12 cellular contexts compared by ENCODE assay signal in the genomic region with DNA sequence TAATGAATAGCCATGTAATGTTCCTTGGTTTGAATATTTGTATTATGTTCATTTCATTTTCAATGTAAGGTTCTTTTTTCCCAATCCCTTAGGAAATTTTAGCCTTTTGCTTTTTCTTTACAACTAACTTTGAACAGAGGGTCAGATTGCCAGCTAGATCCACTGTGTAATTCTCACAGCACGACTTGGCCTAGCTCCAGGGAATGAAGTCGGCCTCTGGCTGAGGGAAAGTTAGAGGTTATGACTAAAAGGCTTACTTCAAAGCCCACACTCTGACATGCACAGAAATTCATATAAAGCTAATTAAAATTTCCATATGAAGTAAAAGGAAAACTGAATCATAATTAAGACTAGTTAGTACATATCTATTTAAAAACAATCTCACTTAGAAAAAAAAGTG. TPM values are rescaled to one million over a fixed set of nuclear protein-coding genes. Genes with fewer than 3 reads are reported as not detected.
DNase-seq lines count a peak whose midpoint lies in the region; ATAC-seq lines count a peak whose summit lies in the region.
"Had no signal": no experiment of that assay in that cellular context is flagged by ENCODE, and none has a peak within 500 bp of the region (broad histone marks: within the 10 kb centered on the region; RNA-seq: fewer than 3 reads in every experiment).

No MANE protein-coding gene starts in this region.

- no peak overlapping the region for H3K4me3 Mint-ChIP-seq in activated T-helper 2 cell treated with anti-CD3 and anti-CD28 coated beads, Interferon-gamma antibody, Interleukin-2, Interleukin-4, amounts not matched to agents 10 μg/mL and 5 μg/mL and 100 μg/mL, durations not matched to agents 14 hours and 24 hours and 36 hours (ENCODE audit: low read depth)
- H3K4me3 Mint-ChIP-seq: CD8-positive, alpha-beta T cell; dendritic cell treated with granulocyte-macrophage colony-stimulating factor and Interleukin-4, amounts not matched to agents 40 ng/mL and 50 ng/mL, for 4 days had no signal

- H3K4me1 Mint-ChIP-seq in activated T-helper 2 cell treated with anti-CD3 and anti-CD28 coated beads, Interferon-gamma antibody, Interleukin-2, Interleukin-4, amounts not matched to agents 10 μg/mL and 5 μg/mL and 100 μg/mL, durations not matched to agents 14 hours and 24 hours and 36 hours (ENCODE audit: low read depth) = no peaks in the 10 kb centered on the region

- peaks cover 26% of the 10 kb centered on the region for H3K9me3 Mint-ChIP-seq in activated T-helper 2 cell treated with anti-CD3 and anti-CD28 coated beads, Interferon-gamma antibody, Interleukin-2, Interleukin-4, amounts not matched to agents 10 μg/mL and 5 μg/mL and 100 μg/mL, durations not matched to agents 14 hours and 24 hours and 36 hours

- ATAC-seq in HG02623 (IDR thresholded peaks at IDR 0.05; ENCODE audit: unreplicated experiment) = no peak
- ATAC-seq: CD8-positive, alpha-beta T cell had no signal

- no peaks in the 10 kb centered on the region for H3K36me3 Mint-ChIP-seq in activated T-helper 2 cell treated with anti-CD3 and anti-CD28 coated beads, Interferon-gamma antibody, Interleukin-2, Interleukin-4, amounts not matched to agents 10 μg/mL and 5 μg/mL and 100 μg/mL, durations not matched to agents 14 hours and 24 hours and 36 hours (ENCODE audit: low read depth)
- H3K36me3 Mint-ChIP-seq: CD8-positive, alpha-beta T cell had no signal

- DNase-seq in D341Med (ENCODE audit: low spot score) = peak; percentile 24
- DNase-seq in LHCN-M2 (ENCODE audit: low read depth) = peak; percentile 44
- peak; percentile 91 for DNase-seq in astrocyte of the hippocampus (ENCODE audit: low read depth, low spot score)
- peak; percentile 3 for DNase-seq in kidney glomerular epithelial cell (lab: John Stamatoyannopoulos, UW)
- DNase-seq in activated T-helper 2 cell treated with anti-CD3 and anti-CD28 coated beads, Interferon-gamma antibody, Interleukin-2, Interleukin-4, amounts not matched to agents 10 μg/mL and 5 μg/mL and 100 μg/mL, durations not matched to agents 14 hours and 24 hours and 36 hours (ENCODE audit: low spot score) = no peak
- no peak for DNase-seq in GM19238 (ENCODE audit: insufficient read length, low spot score)
- no peak for DNase-seq in GOT3 (lab: John Stamatoyannopoulos, UW)
- DNase-seq: CD8-positive, alpha-beta T cell; Karpas-422; NCI-H510A treated with DMSO at 0.1 percent for 48 hours had no signal

- no peak overlapping the region for H3K27ac Mint-ChIP-seq in activated T-helper 2 cell treated with anti-CD3 and anti-CD28 coated beads, Interferon-gamma antibody, Interleukin-2, Interleukin-4, amounts not matched to agents 10 μg/mL and 5 μg/mL and 100 μg/mL, durations not matched to agents 14 hours and 24 hours and 36 hours
- H3K27ac Mint-ChIP-seq: CD8-positive, alpha-beta T cell; dendritic cell treated with granulocyte-macrophage colony-stimulating factor and Interleukin-4, amounts not matched to agents 40 ng/mL and 50 ng/mL, for 4 days had no signal

- H3K27me3 Mint-ChIP-seq in activated T-helper 2 cell treated with anti-CD3 and anti-CD28 coated beads, Interferon-gamma antibody, Interleukin-2, Interleukin-4, amounts not matched to agents 10 μg/mL and 5 μg/mL and 100 μg/mL, durations not matched to agents 14 hours and 24 hours and 36 hours (ENCODE audit: low read depth) = no peaks in the 10 kb centered on the region
- H3K27me3 Mint-ChIP-seq: dendritic cell treated with granulocyte-macrophage colony-stimulating factor and Interleukin-4, amounts not matched to agents 40 ng/mL and 50 ng/mL, for 4 days had no signal

- intact Hi-C loops in activated T-helper 2 cell treated with anti-CD3 and anti-CD28 coated beads, Interferon-gamma antibody, Interleukin-2, Interleukin-4, amounts not matched to agents 10 μg/mL and 5 μg/mL and 100 μg/mL, durations not matched to agents 14 hours and 24 hours and 36 hours (cut with micrococcal nuclease) = no loop called here

RNA-seq across cellular contexts. Expression of a gene that starts 38.7 kb away (rescaled TPM):
- 22.9 and 25.9 TPM in 2 replicates for total RNA-seq in LHCN-M2 (2014; rRNA removed)
- polyA plus RNA-seq in LHCN-M2 (2012) = 12.2 TPM
- total RNA-seq in activated T-helper 2 cell treated with anti-CD3 and anti-CD28 coated beads, Interferon-gamma antibody, Interleukin-2, Interleukin-4, amounts not matched to agents 10 μg/mL and 5 μg/mL and 100 μg/mL, durations not matched to agents 14 hours and 24 hours and 36 hours = 0.05 TPM in 1 of 2 replicates, not detected in the other

Comparison
In these comparisons a context has a peak if more than half of its experiments do, and no peak if none do; other contexts are left out.
1. DNase-seq: peak in D341Med (single experiment), LHCN-M2 (single experiment), astrocyte of the hippocampus (single experiment) and kidney glomerular epithelial cell (single experiment); none in activated T-helper 2 cell treated with anti-CD3 and anti-CD28 coated beads, Interferon-gamma antibody, Interleukin-2, Interleukin-4, amounts not matched to agents 10 μg/mL and 5 μg/mL and 100 μg/mL, durations not matched to agents 14 hours and 24 hours and 36 hours (single experiment), GM19238 (single experiment) and GOT3 (single experiment).
2. RNA of a gene that starts 38.7 kb away (total RNA-seq): 22.9 to 25.9 TPM in LHCN-M2; 0.05 TPM in activated T-helper 2 cell treated with anti-CD3 and anti-CD28 coated beads, Interferon-gamma antibody, Interleukin-2, Interleukin-4, amounts not matched to agents 10 μg/mL and 5 μg/mL and 100 μg/mL, durations not matched to agents 14 hours and 24 hours and 36 hours; every median in the first group is over 10 times any median in the second.